ENCODE assay signal across 1 cellular context in the genomic region with DNA sequence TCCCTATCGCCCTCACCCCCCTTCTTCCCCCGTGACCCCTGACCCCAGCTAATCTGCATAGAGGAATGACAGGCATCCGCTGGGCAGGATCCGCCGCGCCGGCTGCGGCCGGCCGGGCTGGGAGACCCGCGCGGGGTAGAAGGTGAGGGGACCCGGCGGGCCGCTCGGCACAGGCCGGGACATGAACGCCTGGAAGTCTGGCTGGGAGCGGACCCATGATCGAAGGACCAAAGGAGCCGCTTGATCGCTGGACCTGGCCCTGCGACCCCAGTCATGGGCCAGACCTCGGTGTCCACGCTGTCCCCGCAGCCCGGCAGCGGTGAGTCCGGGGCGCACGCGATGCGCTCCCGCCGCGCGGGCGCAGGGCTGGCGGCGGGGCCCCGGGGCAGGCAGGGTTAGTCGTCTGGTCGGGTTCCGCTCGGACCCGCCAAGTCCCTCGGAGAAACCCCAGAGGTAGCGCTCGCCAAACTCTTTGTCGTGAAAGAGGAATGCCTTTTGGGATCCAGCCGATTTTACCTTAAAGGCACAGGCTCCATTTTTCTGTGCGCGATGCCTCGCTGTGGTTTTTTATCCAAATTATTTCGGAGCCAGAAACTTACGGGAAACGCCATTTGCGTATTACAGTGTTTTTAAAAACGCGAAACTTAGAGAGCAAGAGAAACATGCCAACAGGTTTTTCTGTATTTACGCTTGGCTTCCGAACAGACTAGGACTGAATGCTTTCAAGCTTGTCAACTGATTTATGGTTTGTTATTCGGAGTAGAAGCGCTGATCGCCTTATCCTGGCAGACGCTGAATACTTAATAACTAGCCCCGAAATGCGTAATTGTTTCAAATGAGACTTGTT.
TF ChIP-seq lines count a peak whose summit lies in the region.

A gene (plus strand): TSS at position 75 of the 847 bp plus-strand sequence. CDS start 199 bp downstream, at position 274.

TF ChIP-seq in WTC11, 78 proteins besides CTCF, POLR2A, EP300 and RAD21 (continued from another document):
- TF ChIP-seq, protein P1, sequence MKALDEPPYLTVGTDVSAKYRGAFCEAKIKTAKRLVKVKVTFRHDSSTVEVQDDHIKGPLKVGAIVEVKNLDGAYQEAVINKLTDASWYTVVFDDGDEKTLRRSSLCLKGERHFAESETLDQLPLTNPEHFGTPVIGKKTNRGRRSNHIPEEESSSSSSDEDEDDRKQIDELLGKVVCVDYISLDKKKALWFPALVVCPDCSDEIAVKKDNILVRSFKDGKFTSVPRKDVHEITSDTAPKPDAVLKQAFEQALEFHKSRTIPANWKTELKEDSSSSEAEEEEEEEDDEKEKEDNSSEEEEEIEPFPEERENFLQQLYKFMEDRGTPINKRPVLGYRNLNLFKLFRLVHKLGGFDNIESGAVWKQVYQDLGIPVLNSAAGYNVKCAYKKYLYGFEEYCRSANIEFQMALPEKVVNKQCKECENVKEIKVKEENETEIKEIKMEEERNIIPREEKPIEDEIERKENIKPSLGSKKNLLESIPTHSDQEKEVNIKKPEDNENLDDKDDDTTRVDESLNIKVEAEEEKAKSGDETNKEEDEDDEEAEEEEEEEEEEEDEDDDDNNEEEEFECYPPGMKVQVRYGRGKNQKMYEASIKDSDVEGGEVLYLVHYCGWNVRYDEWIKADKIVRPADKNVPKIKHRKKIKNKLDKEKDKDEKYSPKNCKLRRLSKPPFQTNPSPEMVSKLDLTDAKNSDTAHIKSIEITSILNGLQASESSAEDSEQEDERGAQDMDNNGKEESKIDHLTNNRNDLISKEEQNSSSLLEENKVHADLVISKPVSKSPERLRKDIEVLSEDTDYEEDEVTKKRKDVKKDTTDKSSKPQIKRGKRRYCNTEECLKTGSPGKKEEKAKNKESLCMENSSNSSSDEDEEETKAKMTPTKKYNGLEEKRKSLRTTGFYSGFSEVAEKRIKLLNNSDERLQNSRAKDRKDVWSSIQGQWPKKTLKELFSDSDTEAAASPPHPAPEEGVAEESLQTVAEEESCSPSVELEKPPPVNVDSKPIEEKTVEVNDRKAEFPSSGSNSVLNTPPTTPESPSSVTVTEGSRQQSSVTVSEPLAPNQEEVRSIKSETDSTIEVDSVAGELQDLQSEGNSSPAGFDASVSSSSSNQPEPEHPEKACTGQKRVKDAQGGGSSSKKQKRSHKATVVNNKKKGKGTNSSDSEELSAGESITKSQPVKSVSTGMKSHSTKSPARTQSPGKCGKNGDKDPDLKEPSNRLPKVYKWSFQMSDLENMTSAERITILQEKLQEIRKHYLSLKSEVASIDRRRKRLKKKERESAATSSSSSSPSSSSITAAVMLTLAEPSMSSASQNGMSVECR (CRISPR knock-in tag; IDR thresholded peaks at IDR 0.05; ENCODE audit: borderline replicate concordance): peak; percentile 81; the same call in 1 of the 2 replicates
- no peak for TF ChIP-seq ZNF317 (CRISPR knock-in tag; IDR thresholded peaks at IDR 0.05; ENCODE audit: borderline replicate concordance, low read depth)
- peak; percentile 32; the same call in 1 of the 2 replicates for TF ChIP-seq ETV6 (CRISPR knock-in tag; IDR thresholded peaks at IDR 0.05)
- 0 out of 2 replicates have a peak, but pooled peaks have one; percentile 41 for TF ChIP-seq NR2C2 (CRISPR knock-in tag; IDR thresholded peaks at IDR 0.05)
- TF ChIP-seq, protein P2, sequence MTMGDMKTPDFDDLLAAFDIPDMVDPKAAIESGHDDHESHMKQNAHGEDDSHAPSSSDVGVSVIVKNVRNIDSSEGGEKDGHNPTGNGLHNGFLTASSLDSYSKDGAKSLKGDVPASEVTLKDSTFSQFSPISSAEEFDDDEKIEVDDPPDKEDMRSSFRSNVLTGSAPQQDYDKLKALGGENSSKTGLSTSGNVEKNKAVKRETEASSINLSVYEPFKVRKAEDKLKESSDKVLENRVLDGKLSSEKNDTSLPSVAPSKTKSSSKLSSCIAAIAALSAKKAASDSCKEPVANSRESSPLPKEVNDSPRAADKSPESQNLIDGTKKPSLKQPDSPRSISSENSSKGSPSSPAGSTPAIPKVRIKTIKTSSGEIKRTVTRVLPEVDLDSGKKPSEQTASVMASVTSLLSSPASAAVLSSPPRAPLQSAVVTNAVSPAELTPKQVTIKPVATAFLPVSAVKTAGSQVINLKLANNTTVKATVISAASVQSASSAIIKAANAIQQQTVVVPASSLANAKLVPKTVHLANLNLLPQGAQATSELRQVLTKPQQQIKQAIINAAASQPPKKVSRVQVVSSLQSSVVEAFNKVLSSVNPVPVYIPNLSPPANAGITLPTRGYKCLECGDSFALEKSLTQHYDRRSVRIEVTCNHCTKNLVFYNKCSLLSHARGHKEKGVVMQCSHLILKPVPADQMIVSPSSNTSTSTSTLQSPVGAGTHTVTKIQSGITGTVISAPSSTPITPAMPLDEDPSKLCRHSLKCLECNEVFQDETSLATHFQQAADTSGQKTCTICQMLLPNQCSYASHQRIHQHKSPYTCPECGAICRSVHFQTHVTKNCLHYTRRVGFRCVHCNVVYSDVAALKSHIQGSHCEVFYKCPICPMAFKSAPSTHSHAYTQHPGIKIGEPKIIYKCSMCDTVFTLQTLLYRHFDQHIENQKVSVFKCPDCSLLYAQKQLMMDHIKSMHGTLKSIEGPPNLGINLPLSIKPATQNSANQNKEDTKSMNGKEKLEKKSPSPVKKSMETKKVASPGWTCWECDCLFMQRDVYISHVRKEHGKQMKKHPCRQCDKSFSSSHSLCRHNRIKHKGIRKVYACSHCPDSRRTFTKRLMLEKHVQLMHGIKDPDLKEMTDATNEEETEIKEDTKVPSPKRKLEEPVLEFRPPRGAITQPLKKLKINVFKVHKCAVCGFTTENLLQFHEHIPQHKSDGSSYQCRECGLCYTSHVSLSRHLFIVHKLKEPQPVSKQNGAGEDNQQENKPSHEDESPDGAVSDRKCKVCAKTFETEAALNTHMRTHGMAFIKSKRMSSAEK (CRISPR knock-in tag; IDR thresholded peaks at IDR 0.05; ENCODE audit: borderline replicate concordance): 0 out of 2 replicates have a peak, but pooled peaks have one; percentile 11
- peak; percentile 68; the same call in 1 of the 2 replicates for TF ChIP-seq FOXP1 (CRISPR knock-in tag; IDR thresholded peaks at IDR 0.05; ENCODE audit: borderline replicate concordance)
- TF ChIP-seq, protein P3, sequence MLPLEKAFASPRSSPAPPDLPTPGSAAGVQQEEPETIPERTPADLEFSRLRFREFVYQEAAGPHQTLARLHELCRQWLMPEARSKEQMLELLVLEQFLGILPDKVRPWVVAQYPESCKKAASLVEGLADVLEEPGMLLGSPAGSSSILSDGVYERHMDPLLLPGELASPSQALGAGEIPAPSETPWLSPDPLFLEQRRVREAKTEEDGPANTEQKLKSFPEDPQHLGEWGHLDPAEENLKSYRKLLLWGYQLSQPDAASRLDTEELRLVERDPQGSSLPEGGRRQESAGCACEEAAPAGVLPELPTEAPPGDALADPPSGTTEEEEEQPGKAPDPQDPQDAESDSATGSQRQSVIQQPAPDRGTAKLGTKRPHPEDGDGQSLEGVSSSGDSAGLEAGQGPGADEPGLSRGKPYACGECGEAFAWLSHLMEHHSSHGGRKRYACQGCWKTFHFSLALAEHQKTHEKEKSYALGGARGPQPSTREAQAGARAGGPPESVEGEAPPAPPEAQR (CRISPR knock-in tag; IDR thresholded peaks at IDR 0.05): no peak
- TF ChIP-seq, protein P4, sequence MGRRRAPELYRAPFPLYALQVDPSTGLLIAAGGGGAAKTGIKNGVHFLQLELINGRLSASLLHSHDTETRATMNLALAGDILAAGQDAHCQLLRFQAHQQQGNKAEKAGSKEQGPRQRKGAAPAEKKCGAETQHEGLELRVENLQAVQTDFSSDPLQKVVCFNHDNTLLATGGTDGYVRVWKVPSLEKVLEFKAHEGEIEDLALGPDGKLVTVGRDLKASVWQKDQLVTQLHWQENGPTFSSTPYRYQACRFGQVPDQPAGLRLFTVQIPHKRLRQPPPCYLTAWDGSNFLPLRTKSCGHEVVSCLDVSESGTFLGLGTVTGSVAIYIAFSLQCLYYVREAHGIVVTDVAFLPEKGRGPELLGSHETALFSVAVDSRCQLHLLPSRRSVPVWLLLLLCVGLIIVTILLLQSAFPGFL (CRISPR knock-in tag; IDR thresholded peaks at IDR 0.05; ENCODE audit: borderline replicate concordance): peak; percentile 22; the same call in 1 of the 2 replicates
